Comparison of ENCODE assay signal across 4 cellular contexts in the genomic region with DNA sequence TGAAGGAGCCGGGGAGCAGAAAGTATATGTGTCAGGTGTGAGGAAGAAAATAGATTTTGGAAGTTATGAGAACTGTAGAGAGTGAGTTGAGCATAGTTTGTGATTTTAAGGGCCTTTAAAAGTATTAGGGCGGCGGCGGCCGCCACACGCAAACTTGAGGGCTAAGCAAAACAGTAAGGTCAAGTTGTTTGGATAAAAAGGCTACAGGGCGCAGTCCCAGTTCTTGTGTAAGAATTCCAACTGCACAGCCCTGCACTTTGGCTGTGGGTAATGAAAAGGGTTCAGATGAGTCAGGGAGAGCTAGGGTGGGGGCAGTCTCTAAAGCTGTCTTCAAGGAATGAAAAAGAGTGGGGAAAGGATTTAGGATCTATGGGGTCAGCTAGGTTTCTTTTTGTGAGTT. TPM values are rescaled to one million over a fixed set of nuclear protein-coding genes. Genes with fewer than 3 reads are reported as not detected.
"Had no signal": no experiment of that assay in that cellular context is flagged by ENCODE, and none has a peak within 500 bp of the region (broad histone marks: within the 10 kb centered on the region; RNA-seq: fewer than 3 reads in every experiment).

No MANE protein-coding gene starts in this region.

RNA-seq across cellular contexts. Expression of gene EDNRB, which starts 16.4 kb away (rescaled TPM):
- total RNA-seq: MCF 10A, OCI-LY7, PC-9 had no signal
- polyA plus RNA-seq: K562 had no signal
